In genomic region chr5:67094476-67095300, GRCh38 we compare ENCODE assay signal across 9 cellular contexts.
DNase-seq lines count a peak whose midpoint lies in the region; ATAC-seq, FAIRE-seq and TF ChIP-seq lines count a peak whose summit lies in the region.
"Had no signal": no experiment of that assay in that cellular context is flagged by ENCODE, and none has a peak within 500 bp of the region (broad histone marks: within the 10 kb centered on the region; RNA-seq: fewer than 3 reads in every experiment).

No MANE protein-coding gene starts in this region.

- H3K27me3 ChIP-seq in H1 (replicated peaks in 1 of 4; ENCODE audit: control insufficient read depth in 3 of 4, extremely low read depth in 1 of 4, insufficient read depth in 3 of 4, low read length in 3 of 4) (no peaks in the 10 kb centered on the region), HepG2 (ENCODE audit: control insufficient read depth in 1 of 2, insufficient read depth in 2 of 2, low read length in 2 of 2) (no peaks in the 10 kb centered on the region)

- DNase-seq in M059J (ENCODE audit: low read depth) (peak; percentile 74), H1 (ENCODE audit: low read depth in 1 of 2, low spot score in 2 of 2) (no peak), HepG2 (ENCODE audit: low spot score) (peak; percentile 35), substantia nigra (lab: John Stamatoyannopoulos, UW) (no peak), nucleus accumbens (lab: John Stamatoyannopoulos, UW) (no peak), COR-L47 (lab: John Stamatoyannopoulos, UW) (no peak)

- H2AFZ ChIP-seq in H1 (ENCODE audit: low read length): no peak overlapping the region
- peak overlapping the region; percentile 65 for H2AFZ ChIP-seq in HepG2 (ENCODE audit: low read length)

- intact Hi-C loops in HepG2 (cut with micrococcal nuclease; ENCODE audit: unreplicated experiment): loop anchor here (1.0 to 5.0 kb wide), 4 partner anchors 47 to 107 kb away; no protein-coding TSS in a partner anchor

- H3K4me1 ChIP-seq in H1 (replicated peaks in 1 of 4; ENCODE audit: control insufficient read depth in 3 of 4, insufficient read depth in 4 of 4, low read length in 3 of 4) (peaks cover 0 to 10% (median 7%) of the 10 kb centered on the region in 4 experiments; a peak in 4 of 7 replicates), HepG2 (ENCODE audit: insufficient read depth, low read length) (peaks cover 59% of the 10 kb centered on the region)

- no peak overlapping the region for H3K14ac ChIP-seq in H1 (ENCODE audit: insufficient read length)

- TF ChIP-seq RAD21 in H1 (IDR thresholded peaks at IDR 0.05 in 1 of 2, conservative IDR thresholded peaks at IDR 0.05 in 1 of 2; ENCODE audit: low read depth in 2 of 2, low read length in 2 of 2) (no peak), HepG2 (CRISPR knock-in tag; IDR thresholded peaks at IDR 0.05) (no peak)

- no peak overlapping the region for H3K56ac ChIP-seq in H1 (replicated peaks; ENCODE audit: insufficient read length, low read depth, low read length)

- FAIRE-seq in H1 (lab: Jason Lieb, UNC): peak; percentile 69
- peak; percentile 40 for FAIRE-seq in HepG2 (lab: Jason Lieb, UNC)

- no peaks in the 10 kb centered on the region for H3K79me1 ChIP-seq in H1 (ENCODE audit: low read depth, low read length)

- 0 out of 2 replicates have a peak overlapping the region, but pooled peaks have one; percentile 22 for H3K27ac ChIP-seq in H1 (ENCODE audit: low read depth, low read length)
- H3K27ac ChIP-seq in HepG2 (ENCODE audit: extremely low read length, insufficient read depth, low read length): peak overlapping the region; percentile 91
- peak overlapping the region; percentile 23 for H3K27ac ChIP-seq in substantia nigra (ENCODE audit: low read depth, low read length, poor library complexity, severe bottlenecking)
- H3K27ac ChIP-seq: VCaP had no signal

- H3K9me3 ChIP-seq in H1 (ENCODE audit: insufficient read depth in 2 of 2, low read depth in 1 of 2, low read length in 1 of 2) (no peaks in the 10 kb centered on the region), HepG2 (ENCODE audit: low read length) (no peaks in the 10 kb centered on the region)

- H3K4me2 ChIP-seq in H1 (ENCODE audit: insufficient read depth in 1 of 2, low read depth in 2 of 2, low read length in 2 of 2): peak overlapping the region in 1 of 2 experiments; percentile 45; a peak in 1 of 4 replicates
- peak overlapping the region; percentile 71 for H3K4me2 ChIP-seq in HepG2 (ENCODE audit: low read depth, low read length)

- no peak overlapping the region for H3K4ac ChIP-seq in H1 (replicated peaks; ENCODE audit: insufficient read length, low read depth, low read length)

- no peak for TF ChIP-seq POLR2A in H1 (IDR thresholded peaks at IDR 0.05; ENCODE audit: control extremely low read depth in 1 of 2, low read depth in 2 of 2, low read length in 2 of 2)
- peak in 1 of 2 experiments; percentile 47; a peak in 2 of 4 replicates for TF ChIP-seq POLR2A in HepG2 (IDR thresholded peaks at IDR 0.05; ENCODE audit: insufficient read depth in 1 of 2, low read depth in 2 of 2, low read length in 2 of 2)

- in situ Hi-C loops in HepG2 (cut with HindIII; ENCODE audit: extremely low pct_ligation_motif_present, low pct_unique_long_range_greater_than_20kb): no loop called here

- H3K36me3 ChIP-seq in H1 (ENCODE audit: control insufficient read depth in 2 of 4, insufficient read depth in 4 of 4, low read length in 3 of 4) (no peaks in the 10 kb centered on the region), HepG2 (replicated peaks in 1 of 2; ENCODE audit: control insufficient read depth in 1 of 2, insufficient read depth in 2 of 2, low read length in 2 of 2) (peaks cover 1 to 4% of the 10 kb centered on the region in 2 experiments; a peak in 1 of 5 replicates)

- no peak for TF ChIP-seq CTCF in H1 (IDR thresholded peaks at IDR 0.05; ENCODE audit: control extremely low read depth in 1 of 3, insufficient read depth in 1 of 3, low read depth in 1 of 3, low read length in 3 of 3)
- no peak for TF ChIP-seq CTCF in HepG2 (CRISPR knock-in tag; IDR thresholded peaks at IDR 0.05)

- H2BK20ac ChIP-seq in H1 (ENCODE audit: low read length): no peak overlapping the region

- 0 out of 2 replicates have a peak overlapping the region, but pooled peaks have one; percentile 11 for H2BK12ac ChIP-seq in H1 (ENCODE audit: low read depth, low read length)

- H3K79me2 ChIP-seq in H1 (ENCODE audit: control insufficient read depth in 1 of 2, insufficient read depth in 2 of 2, low read length in 2 of 2) (no peaks in the 10 kb centered on the region), HepG2 (ENCODE audit: insufficient read depth, low read length) (peaks cover 15% of the 10 kb centered on the region)

- TF ChIP-seq EP300 in H1 (IDR thresholded peaks at IDR 0.05; ENCODE audit: borderline replicate concordance in 1 of 2, low read depth in 2 of 2, low read length in 2 of 2) (no peak), HepG2 (IDR thresholded peaks at IDR 0.05; ENCODE audit: low read depth in 2 of 2, low read length in 2 of 2) (no peak), HepG2 (CRISPR knock-in tag; IDR thresholded peaks at IDR 0.05; ENCODE audit: borderline replicate concordance) (no peak)

- WGBS in H1 (ENCODE audit: extremely low coverage in 1 of 2, insufficient coverage in 1 of 2, insufficient read length in 1 of 2, insufficient replicate concordance in 2 of 2, low coverage in 1 of 2, low lambda C conversion rate in 2 of 2, missing lambda C conversion rate in 1 of 2), 2 experiments: 64% methylated on average over 4 of the region's 4 CpGs; no CpG with 5 or more reads in 1 of the 2 experiments
- 54% methylated on average over 4 of the region's 4 CpGs for WGBS in HepG2 (ENCODE audit: low lambda C conversion rate)

- no peak overlapping the region for H3K9ac ChIP-seq in H1 (replicated peaks in 1 of 4; ENCODE audit: extremely low read depth in 1 of 4, low read depth in 3 of 4, low read length in 3 of 4)
- peak overlapping the region; percentile 68 for H3K9ac ChIP-seq in HepG2 (ENCODE audit: insufficient read depth, low read depth, low read length)

- POLR2A ChIA-PET in H1 (lab: Charles Lee; ENCODE audit: partially characterized antibody): interaction anchor here (0.6 kb wide), 1 partner anchor 81 kb away, joined by 4 read pairs; no protein-coding TSS in a partner anchor
- POLR2A ChIA-PET in HepG2 (lab: Yijun Ruan, JAX): interaction anchor here (0.7 to 2.5 kb wide), 8 partner anchors 9 to 108 kb away, joined by 3 to 30 read pairs (median 5); no protein-coding TSS in a partner anchor

- H3K23ac ChIP-seq in H1 (ENCODE audit: insufficient read length): no peak overlapping the region

- H3K23me2 ChIP-seq in H1 (ENCODE audit: low read depth, low read length): no peaks in the 10 kb centered on the region

- ATAC-seq in HepG2 (peak; percentile 85), GM21737 (IDR thresholded peaks at IDR 0.05; ENCODE audit: unreplicated experiment) (no peak), GM19397 (IDR thresholded peaks at IDR 0.05; ENCODE audit: unreplicated experiment) (no peak)

- BruUV-seq in HepG2 (replicated peaks; lab: Mats Ljungman, UMichigan): TSS peak; percentile 85

- H3K4me3 ChIP-seq in H1 (ENCODE audit: extremely low read depth in 1 of 4, insufficient read depth in 2 of 4, low read depth in 3 of 4, low read length in 4 of 4) (no peak overlapping the region), HepG2 (replicated peaks in 1 of 3; ENCODE audit: insufficient read depth in 1 of 3, low read depth in 2 of 3, low read length in 3 of 3) (peak overlapping the region in 2 of 3 experiments; percentile 58 to 60; a peak in 1 of 6 replicates)

- no peak overlapping the region for H4K5ac ChIP-seq in H1 (ENCODE audit: insufficient read length, low read depth, low read length)

- H2BK5ac ChIP-seq in H1 (ENCODE audit: low read depth, low read length): peak overlapping the region; percentile 11; the same call in 1 of the 2 replicates

- H2AK5ac ChIP-seq in H1 (ENCODE audit: low read depth, low read length): no peak overlapping the region

- CTCF ChIA-PET in H1 (lab: Charles Lee; ENCODE audit: partially characterized antibody): no interaction called here
- CTCF ChIA-PET in HepG2 (lab: Yijun Ruan, JAX; ENCODE audit: low intra/inter-chr PET ratio, low total read pairs): no interaction called here

- H3K18ac ChIP-seq in H1 (ENCODE audit: extremely low read depth, low read length): no peak overlapping the region; the same call in 1 of the 2 replicates

- H4K20me1 ChIP-seq in H1 (replicated peaks in 1 of 2; ENCODE audit: control insufficient read depth in 1 of 2, insufficient read depth in 2 of 2, low read length in 2 of 2): no peaks in the 10 kb centered on the region
- no peaks in the 10 kb centered on the region for H4K20me1 ChIP-seq in HepG2 (ENCODE audit: insufficient read depth, low read length)

- H2BK15ac ChIP-seq in H1 (ENCODE audit: low read length): no peak overlapping the region

- H4K91ac ChIP-seq in H1 (replicated peaks; ENCODE audit: insufficient read length, low read length): peak overlapping the region; percentile 16

- H4K8ac ChIP-seq in H1 (ENCODE audit: extremely low read depth, insufficient read depth, low read length): no peak overlapping the region

- no peak overlapping the region for H2BK120ac ChIP-seq in H1 (replicated peaks; ENCODE audit: low read depth, low read length)

TF ChIP-seq in H1, 55 proteins besides CTCF, POLR2A, EP300 and RAD21:
- no peak for TF ChIP-seq MAFK (IDR thresholded peaks at IDR 0.05; ENCODE audit: low read depth, low read length)
- no peak for TF ChIP-seq SIN3A (conservative IDR thresholded peaks at IDR 0.05 in 1 of 2, IDR thresholded peaks at IDR 0.05 in 1 of 2; ENCODE audit: low read depth in 1 of 2, low read length in 2 of 2)
- no peak for TF ChIP-seq ZNF274 (IDR thresholded peaks at IDR 0.05; ENCODE audit: borderline replicate concordance, extremely low read depth, low read length)
- peak; percentile 7; the same call in 1 of the 2 replicates for TF ChIP-seq MAX (IDR thresholded peaks at IDR 0.05)
- no peak for TF ChIP-seq CHD1 (IDR thresholded peaks at IDR 0.05; ENCODE audit: low read depth, low read length)

Comparison
In these comparisons a context has a peak if more than half of its experiments do, and no peak if none do; other contexts are left out.
1. DNase-seq: peak in M059J (single experiment) and HepG2 (single experiment); none in H1 (0 of 2), substantia nigra (0 of 49), nucleus accumbens (0 of 56) and COR-L47 (single experiment).
2. H3K27ac ChIP-seq: peak in every context shown above with its lines; median percentile 91 in HepG2; 23 in substantia nigra; 22 in H1.
3. H3K4me3 ChIP-seq: peak in HepG2 (2 of 3); none in H1 (0 of 4).